ENCODE assay signal across 20 cellular contexts in the genomic region with DNA sequence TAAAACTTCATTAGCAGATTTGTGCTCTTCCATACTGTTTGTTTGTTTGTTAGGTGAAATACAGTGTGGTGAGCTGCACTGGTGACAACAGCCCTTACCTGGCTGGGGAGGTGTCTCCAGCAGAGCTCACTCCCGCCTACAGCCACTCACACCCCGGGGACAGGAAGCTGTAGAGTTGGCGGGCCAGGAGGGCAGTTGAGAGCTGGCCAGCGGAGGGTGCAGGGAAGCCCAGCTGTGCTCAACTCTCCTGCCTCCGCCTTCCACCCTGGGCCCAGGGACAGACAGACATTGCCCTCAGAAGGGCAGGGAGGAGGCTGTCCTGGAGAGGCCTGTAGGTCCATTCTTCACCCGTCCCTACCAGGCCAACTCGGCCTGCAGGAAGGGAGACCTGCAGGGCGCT. TPM values are rescaled to one million over a fixed set of nuclear protein-coding genes. Genes with fewer than 3 reads are reported as not detected.
DNase-seq lines count a peak whose midpoint lies in the region; ATAC-seq and TF ChIP-seq lines count a peak whose summit lies in the region.
"Had no signal": no experiment of that assay in that cellular context is flagged by ENCODE, and none has a peak within 500 bp of the region (broad histone marks: within the 10 kb centered on the region; RNA-seq: fewer than 3 reads in every experiment).

No MANE protein-coding gene starts in this region.

- no peak overlapping the region for H2BK15ac ChIP-seq in mesendoderm (replicated peaks; ENCODE audit: low read depth)

- H3K79me1 ChIP-seq in mesendoderm (ENCODE audit: low read length), result no peaks in the 10 kb centered on the region

- H3K27me3 ChIP-seq in A673 (replicated peaks; ENCODE audit: insufficient read depth, low read depth, low read length, poor library complexity), result no peaks in the 10 kb centered on the region
- H3K27me3 ChIP-seq in HCT116 (ENCODE audit: insufficient read depth, low read length), result no peaks in the 10 kb centered on the region
- no peaks in the 10 kb centered on the region for H3K27me3 ChIP-seq in mesendoderm (ENCODE audit: insufficient read depth, low read length, poor library complexity)
- H3K27me3 ChIP-seq: MG63, SJCRH30 had no signal

- no peak overlapping the region for H2AFZ ChIP-seq in HCT116 (ENCODE audit: low read depth, low read length, poor library complexity, severe bottlenecking)
- H2AFZ ChIP-seq: GM23248 had no signal

- no peak for TF ChIP-seq RAD21 in HCT116 (IDR thresholded peaks at IDR 0.05; ENCODE audit: low read depth)

- TF ChIP-seq CTCF in A673 (conservative IDR thresholded peaks at IDR 0.05; ENCODE audit: low read depth, low read length), result no peak
- no peak for TF ChIP-seq CTCF in HCT116 (IDR thresholded peaks at IDR 0.05 in 2 of 3, conservative IDR thresholded peaks at IDR 0.05 in 1 of 3; ENCODE audit: borderline replicate concordance in 1 of 3, insufficient read depth in 1 of 3, low read depth in 2 of 3, low read length in 2 of 3)

- H4K8ac ChIP-seq in mesendoderm (ENCODE audit: low read depth, low read length), result no peak overlapping the region

- BruUV-seq in A673 (replicated peaks; lab: Mats Ljungman, UMichigan), result TSS peak; percentile 62
- BruUV-seq in HCT116 (replicated peaks; lab: Mats Ljungman, UMichigan), result no TSS peak

- H2BK5ac ChIP-seq in mesendoderm (ENCODE audit: low read length), result no peak overlapping the region

- H3K4me1 ChIP-seq in A673 (ENCODE audit: insufficient read depth, low read length, poor library complexity, severe bottlenecking) (peaks cover 14% of the 10 kb centered on the region), HCT116 (ENCODE audit: control insufficient read depth in 1 of 2, insufficient read depth in 2 of 2, low read length in 2 of 2) (peaks cover 10 to 31% of the 10 kb centered on the region in 2 experiments), mesendoderm (ENCODE audit: control insufficient read depth, low read depth, low read length) (no peaks in the 10 kb centered on the region)

- H3K9me3 ChIP-seq in A673 (ENCODE audit: low read depth, low read length, poor library complexity, severe bottlenecking) (no peaks in the 10 kb centered on the region), HCT116 (ENCODE audit: control insufficient read depth in 1 of 2, insufficient read depth in 1 of 2, low read depth in 1 of 2, low read length in 2 of 2) (no peaks in the 10 kb centered on the region)
- H3K9me3 ChIP-seq: A549, MG63, SJCRH30 had no signal

- H3K27ac ChIP-seq in A673 (ENCODE audit: low read depth, low read length, poor library complexity, severe bottlenecking) (no peak overlapping the region), HCT116 (ENCODE audit: low read depth, low read length) (peak overlapping the region; percentile 13; the same call in 1 of the 2 replicates), caudate nucleus (ENCODE audit: low read depth, low read length) (peak overlapping the region; percentile 26), mesendoderm (ENCODE audit: low read depth, low read length) (no peak overlapping the region)
- H3K27ac ChIP-seq: A549, GM23248, SJCRH30 had no signal

- H3K23ac ChIP-seq in mesendoderm (ENCODE audit: low read length), result no peak overlapping the region

- H2BK120ac ChIP-seq in mesendoderm (ENCODE audit: low read depth, low read length), result no peak overlapping the region

- POLR2A ChIA-PET in A673 (lab: Charles Lee; ENCODE audit: low non-redundant PET), result interaction anchor here (0.6 kb wide), 1 partner anchor 673 kb away, joined by 6 read pairs; no protein-coding TSS in a partner anchor
- POLR2A ChIA-PET in HCT116 (lab: Charles Lee), result interaction anchor here (1.3 kb wide), 1 partner anchor 126 kb away, joined by 4 read pairs; the partner anchor contains the start of gene CHMP6

- no peak for TF ChIP-seq POLR2A in HCT116 (IDR thresholded peaks at IDR 0.05; ENCODE audit: borderline replicate concordance, extremely low read depth, insufficient read depth, insufficient read length)

- H3K9me2 ChIP-seq in HCT116 (ENCODE audit: insufficient read depth), result no peaks in the 10 kb centered on the region

- intact Hi-C loops in A673 (cut with micrococcal nuclease; ENCODE audit: unreplicated experiment), result no loop called here
- intact Hi-C loops in HCT116 (cut with micrococcal nuclease), result no loop called here
- intact Hi-C loops in left cardiac atrium (cut with DNase I), result no loop called here

- H3K4me3 ChIP-seq in A673 (ENCODE audit: low read depth, low read length, poor library complexity, severe bottlenecking) (no peak overlapping the region), HCT116 (replicated peaks in 1 of 2; ENCODE audit: low read depth in 1 of 2, low read length in 2 of 2) (no peak overlapping the region), mesendoderm (ENCODE audit: low read length) (no peak overlapping the region)
- H3K4me3 ChIP-seq: A549, GM23248, MG63, SJCRH30 had no signal

- H3K18ac ChIP-seq in mesendoderm (ENCODE audit: low read length), result no peak overlapping the region

- no peak overlapping the region for H3K9ac ChIP-seq in HCT116 (ENCODE audit: low read length)
- H3K9ac ChIP-seq in mesendoderm (ENCODE audit: low read length), result no peak overlapping the region
- H3K9ac ChIP-seq: GM23248 had no signal

- DNase-seq in A673 (ENCODE audit: low spot score), result no peak
- DNase-seq in HCT116 (ENCODE audit: low read depth, low spot score), result no peak
- DNase-seq in caudate nucleus (lab: John Stamatoyannopoulos, UW), result no peak
- DNase-seq in mesendoderm, result no peak
- DNase-seq in left cardiac atrium, result no peak
- DNase-seq: COR-L47, DMS79, GM23248, HFFc6, MG63, NCI-H1092, NCI-H226, NCI-H748 treated with DMSO at 0.1 percent for 48 hours, PC-3, SJCRH30 had no signal

- WGBS in mesendoderm (ENCODE audit: extremely low coverage, insufficient coverage, low lambda C conversion rate), result no CpG with 5 or more reads among the region's 8 CpGs

- CTCF ChIA-PET in A673 (lab: Charles Lee) (interaction anchor here (0.5 kb wide), 1 partner anchor 118 kb away, joined by 3 read pairs; no protein-coding TSS in a partner anchor), HCT116 (lab: Charles Lee) (no interaction called here)

- no peak overlapping the region for H4K5ac ChIP-seq in mesendoderm (ENCODE audit: low read length)

- no peaks in the 10 kb centered on the region for H4K20me1 ChIP-seq in HCT116 (ENCODE audit: insufficient read depth)

- H3K36me3 ChIP-seq in A673 (ENCODE audit: insufficient read depth, low read length, poor library complexity, severe bottlenecking), result no peaks in the 10 kb centered on the region
- H3K36me3 ChIP-seq in HCT116 (ENCODE audit: control insufficient read depth in 1 of 2, insufficient read depth in 2 of 2, low read length in 2 of 2), result peaks cover 0 to 5% of the 10 kb centered on the region in 2 experiments; a peak in 1 of 4 replicates
- H3K36me3 ChIP-seq in mesendoderm (ENCODE audit: control insufficient read depth, insufficient read depth, low read length), result no peaks in the 10 kb centered on the region
- H3K36me3 ChIP-seq: MG63 had no signal

- RAD21 ChIA-PET in HCT116 (lab: Charles Lee; ENCODE audit: low non-redundant PET in 1 of 2, low total read pairs in 2 of 2, uncharacterized antibody in 2 of 2, unreplicated experiment in 2 of 2), result interaction anchor here in 1 of 2 experiments (0.6 kb wide), 1 partner anchor 260 kb away, joined by 3 read pairs; no protein-coding TSS in a partner anchor

- H3K79me2 ChIP-seq in HCT116 (ENCODE audit: insufficient read depth, low read length), result peaks cover 13% of the 10 kb centered on the region; the same call in 1 of the 2 replicates
- no peaks in the 10 kb centered on the region for H3K79me2 ChIP-seq in mesendoderm (ENCODE audit: control insufficient read depth, insufficient read depth, low read length)

- no peak for ATAC-seq in HCT116
- ATAC-seq in GM19035 (IDR thresholded peaks at IDR 0.05; ENCODE audit: unreplicated experiment), result no peak
- no peak for ATAC-seq in left cardiac atrium
- no peak for ATAC-seq in HG03439 (IDR thresholded peaks at IDR 0.05; ENCODE audit: unreplicated experiment)
- no peak for ATAC-seq in GM18909 (IDR thresholded peaks at IDR 0.05; ENCODE audit: poor library complexity, unreplicated experiment)
- ATAC-seq: A549, PC-3 had no signal

- H3K4ac ChIP-seq in mesendoderm (ENCODE audit: low read depth, low read length), result no peak overlapping the region

- H3K4me2 ChIP-seq in HCT116 (ENCODE audit: low read length) (no peak overlapping the region), mesendoderm (ENCODE audit: low read length) (no peak overlapping the region)
- H3K4me2 ChIP-seq: A549 had no signal

- peak overlapping the region; percentile 34 for H3K56ac ChIP-seq in mesendoderm (ENCODE audit: low read length)

- no peak overlapping the region for H2AK5ac ChIP-seq in mesendoderm (ENCODE audit: low read length)

TF ChIP-seq in HCT116, 20 proteins besides CTCF, POLR2A, EP300 and RAD21 (continues in another document):
- TF ChIP-seq EGR1 (IDR thresholded peaks at IDR 0.05; ENCODE audit: low read depth) (no peak), ZBTB33 (IDR thresholded peaks at IDR 0.05; ENCODE audit: extremely low read depth, insufficient replicate concordance, low read length) (no peak), YY1 (IDR thresholded peaks at IDR 0.05; ENCODE audit: extremely low read depth, insufficient replicate concordance, low read depth, low read length) (no peak), POLR2AphosphoS5 (IDR thresholded peaks at IDR 0.05; ENCODE audit: low read depth, low read length) (no peak), ELF1 (IDR thresholded peaks at IDR 0.05; ENCODE audit: borderline replicate concordance, low read depth) (no peak)

RNA-seq across cellular contexts. Expression of gene PVALEF, which starts 48.6 kb away (rescaled TPM):
- total RNA-seq in A673 (2021), result not detected in 2 replicates
- total RNA-seq in HCT116 (2021; ENCODE audit: unreplicated experiment), result not detected
- polyA plus RNA-seq in HCT116 (2012), result 0.04 TPM in 1 of 2 replicates, not detected in the other
- polyA plus RNA-seq in mesendoderm (2013, experiment 1 of 2), result not detected
- not detected for polyA plus RNA-seq in mesendoderm (2013, experiment 2 of 2)
- total RNA-seq in left cardiac atrium, result not detected
- total RNA-seq: GM23248, HFFc6, PC-3 had no signal
- polyA plus RNA-seq: A549, CD14-positive monocyte, GM23248 had no signal

RNA-seq across cellular contexts. Expression of gene AATK, which starts 49.3 kb away (rescaled TPM):
- 0.90 and 1.4 TPM in 2 replicates for total RNA-seq in A673 (2021)
- total RNA-seq in HCT116 (2021; ENCODE audit: unreplicated experiment), result 4.4 TPM
- 3.5 and 3.7 TPM in 2 replicates for polyA plus RNA-seq in HCT116 (2012)
- polyA plus RNA-seq in mesendoderm (2013, experiment 1 of 2), result 0.34 TPM
- polyA plus RNA-seq in mesendoderm (2013, experiment 2 of 2), result 0.21 TPM
- 10 to 100 TPM in 1 of 2 donors, 1 to 10 TPM in 1; 8.3 to 12.7 TPM for total RNA-seq in left cardiac atrium

Comparison
In these comparisons a context has a peak if more than half of its experiments do, and no peak if none do; other contexts are left out.
1. H3K27ac ChIP-seq: peak in HCT116 (single experiment) and caudate nucleus (single experiment); none in A673 (single experiment) and mesendoderm (single experiment).